16 cellular contexts compared by ENCODE assay signal in genomic region chr17:8366231-8366630, GRCh38. TPM values are rescaled to one million over a fixed set of nuclear protein-coding genes. Genes with fewer than 3 reads are reported as not detected.
DNase-seq lines count a peak whose midpoint lies in the region; ATAC-seq and TF ChIP-seq lines count a peak whose summit lies in the region.
"Had no signal": no experiment of that assay in that cellular context is flagged by ENCODE, and none has a peak within 500 bp of the region (broad histone marks: within the 10 kb centered on the region; RNA-seq: fewer than 3 reads in every experiment).

No MANE protein-coding gene starts in this region.

- H3K4me3 Mint-ChIP-seq in endothelial cell (ENCODE audit: unreplicated experiment): no peak overlapping the region
- H3K4me3 Mint-ChIP-seq in activated T-helper 17 cell treated with anti-CD3 and anti-CD28 coated beads, Interleukin-2, amount 50 U/mL, for 72 hours: no peak overlapping the region
- H3K4me3 Mint-ChIP-seq: activated CD8-positive, alpha-beta T cell treated with anti-CD3 and anti-CD28 coated beads for 36 hours; activated naive CD4-positive, alpha-beta T cell treated with anti-CD3 and anti-CD28 coated beads, Interleukin-2, amount 10 ng/mL, durations not matched to agents 7 days and 5 days; effector memory CD8-positive, alpha-beta T cell; naive thymus-derived CD4-positive, alpha-beta T cell had no signal

- peaks cover 16% of the 10 kb centered on the region for H3K36me3 Mint-ChIP-seq in endothelial cell (ENCODE audit: low read depth, unreplicated experiment)
- peaks cover 25% of the 10 kb centered on the region for H3K36me3 Mint-ChIP-seq in activated T-helper 17 cell treated with anti-CD3 and anti-CD28 coated beads, Interleukin-2, amount 50 U/mL, for 72 hours (ENCODE audit: low read depth)

- no peaks in the 10 kb centered on the region for H3K27me3 ChIP-seq in MG63
- no peaks in the 10 kb centered on the region for H3K27me3 ChIP-seq in lower lobe of right lung (ENCODE audit: low read depth)
- H3K27me3 ChIP-seq: spleen had no signal

- no peaks in the 10 kb centered on the region for H3K9me3 Mint-ChIP-seq in endothelial cell (ENCODE audit: unreplicated experiment)
- no peaks in the 10 kb centered on the region for H3K9me3 Mint-ChIP-seq in activated T-helper 17 cell treated with anti-CD3 and anti-CD28 coated beads, Interleukin-2, amount 50 U/mL, for 72 hours
- H3K9me3 Mint-ChIP-seq: activated CD8-positive, alpha-beta T cell treated with anti-CD3 and anti-CD28 coated beads for 36 hours; activated naive CD4-positive, alpha-beta T cell treated with anti-CD3 and anti-CD28 coated beads, Interleukin-2, amount 10 ng/mL, durations not matched to agents 7 days and 5 days; effector memory CD8-positive, alpha-beta T cell; naive thymus-derived CD4-positive, alpha-beta T cell had no signal

- CTCF ChIA-PET in AG04449 (lab: Yijun Ruan, JAX): interaction anchor here (0.8 to 1.0 kb wide), 3 partner anchors 9 to 18 kb away, joined by 3 to 4 read pairs (median 3); no protein-coding TSS in a partner anchor

- H3K36me3 ChIP-seq in MG63 (peaks cover 5% of the 10 kb centered on the region; the same call in 1 of the 2 replicates), lower lobe of right lung (peaks cover 32% of the 10 kb centered on the region)

- no peaks in the 10 kb centered on the region for H3K9me3 ChIP-seq in MG63
- H3K9me3 ChIP-seq in lower lobe of right lung: no peaks in the 10 kb centered on the region
- H3K9me3 ChIP-seq: spleen had no signal

- H3K4me3 ChIP-seq in AG04449 (ENCODE audit: low read depth, low read length) (no peak overlapping the region), MG63 (no peak overlapping the region), lower lobe of right lung (no peak overlapping the region)
- H3K4me3 ChIP-seq: spleen had no signal

- no peaks in the 10 kb centered on the region for H3K27me3 Mint-ChIP-seq in endothelial cell (ENCODE audit: unreplicated experiment)
- H3K27me3 Mint-ChIP-seq in activated T-helper 17 cell treated with anti-CD3 and anti-CD28 coated beads, Interleukin-2, amount 50 U/mL, for 72 hours: no peaks in the 10 kb centered on the region
- H3K27me3 Mint-ChIP-seq: activated CD8-positive, alpha-beta T cell treated with anti-CD3 and anti-CD28 coated beads for 36 hours; activated naive CD4-positive, alpha-beta T cell treated with anti-CD3 and anti-CD28 coated beads, Interleukin-2, amount 10 ng/mL, durations not matched to agents 7 days and 5 days; effector memory CD8-positive, alpha-beta T cell; naive thymus-derived CD4-positive, alpha-beta T cell had no signal

- H3K4me1 Mint-ChIP-seq in endothelial cell (ENCODE audit: unreplicated experiment): peaks cover 22% of the 10 kb centered on the region
- H3K4me1 Mint-ChIP-seq in activated T-helper 17 cell treated with anti-CD3 and anti-CD28 coated beads, Interleukin-2, amount 50 U/mL, for 72 hours: peaks cover under 1% of the 10 kb centered on the region

- DNase-seq in AG04449 (ENCODE audit: low read depth, low spot score) (peak; percentile 80), MG63 (peak; percentile 90), endothelial cell (ENCODE audit: low spot score) (no peak), lower lobe of right lung (no peak), DMS53 treated with DMSO at 0.1 percent for 48 hours (lab: John Stamatoyannopoulos, UW; ENCODE audit: unreplicated experiment) (no peak), NCI-H1417 treated with DMSO at 0.1 percent for 48 hours (lab: John Stamatoyannopoulos, UW) (no peak)
- no peak for DNase-seq in stimulated activated naive CD4-positive, alpha-beta T cell treated with Interleukin-2 at 50 U/mL for 16 hours (lab: John Stamatoyannopoulos, UW)
- DNase-seq: activated CD8-positive, alpha-beta T cell treated with anti-CD3 and anti-CD28 coated beads for 36 hours; activated naive CD4-positive, alpha-beta T cell treated with anti-CD3 and anti-CD28 coated beads, Interleukin-2, amount 10 ng/mL, durations not matched to agents 7 days and 5 days; effector memory CD8-positive, alpha-beta T cell; naive thymus-derived CD4-positive, alpha-beta T cell; NCI-H1694; spleen had no signal

- peak overlapping the region; percentile 64 for H3K27ac Mint-ChIP-seq in endothelial cell (ENCODE audit: unreplicated experiment)
- no peak overlapping the region for H3K27ac Mint-ChIP-seq in activated T-helper 17 cell treated with anti-CD3 and anti-CD28 coated beads, Interleukin-2, amount 50 U/mL, for 72 hours
- H3K27ac Mint-ChIP-seq: activated CD8-positive, alpha-beta T cell treated with anti-CD3 and anti-CD28 coated beads for 36 hours; activated naive CD4-positive, alpha-beta T cell treated with anti-CD3 and anti-CD28 coated beads, Interleukin-2, amount 10 ng/mL, durations not matched to agents 7 days and 5 days; effector memory CD8-positive, alpha-beta T cell; naive thymus-derived CD4-positive, alpha-beta T cell had no signal

- peak; percentile 63 to 81 for ATAC-seq in lower lobe of right lung
- no peak for ATAC-seq in activated T-helper 17 cell treated with anti-CD3 and anti-CD28 coated beads, Interleukin-2, amount 50 U/mL, for 72 hours (replicated peaks)
- ATAC-seq: activated CD8-positive, alpha-beta T cell treated with anti-CD3 and anti-CD28 coated beads for 36 hours; effector memory CD8-positive, alpha-beta T cell; naive thymus-derived CD4-positive, alpha-beta T cell had no signal

- intact Hi-C loops in lower lobe of right lung (cut with DNase I): no loop called here

- TF ChIP-seq CTCF in AG04449 (IDR thresholded peaks at IDR 0.05; ENCODE audit: insufficient read depth, low read length, missing control alignments) (no peak), endothelial cell (IDR thresholded peaks at IDR 0.05; ENCODE audit: unreplicated experiment) (no peak), lower lobe of right lung (IDR thresholded peaks at IDR 0.05) (no peak)

- H3K4me1 ChIP-seq in lower lobe of right lung: peaks cover 14% of the 10 kb centered on the region

- H3K27ac ChIP-seq in lower lobe of right lung: no peak overlapping the region

- POLR2A ChIA-PET in AG04449 (lab: Yijun Ruan, JAX): interaction anchor here (1.0 kb wide), 1 partner anchor 11 kb away, joined by 3 read pairs; the partner anchor contains the start of gene KRABD2

RNA-seq across cellular contexts. Expression of gene RPL26, which starts 16.8 kb away (rescaled TPM):
- total RNA-seq in MG63 (2014; rRNA removed; shearing (Covaris generic); ENCODE audit: low replicate concordance): 5,040 and 8,050 TPM in 2 replicates
- 1,901 TPM for total RNA-seq in endothelial cell (ENCODE audit: unreplicated experiment)
- 1,194 TPM for total RNA-seq in lower lobe of right lung
- 1,000 to 10,000 TPM; 2,606 to 3,397 TPM for total RNA-seq in activated T-helper 17 cell treated with anti-CD3 and anti-CD28 coated beads, Interleukin-2, amount 50 U/mL, for 72 hours

RNA-seq across cellular contexts. Expression of gene ODF4, which starts 26.6 kb away (rescaled TPM):
- not detected in 2 replicates for total RNA-seq in MG63 (2014; rRNA removed; shearing (Covaris generic); ENCODE audit: low replicate concordance)
- total RNA-seq in endothelial cell (ENCODE audit: unreplicated experiment) (not detected), lower lobe of right lung (not detected)
- not detected for total RNA-seq in activated T-helper 17 cell treated with anti-CD3 and anti-CD28 coated beads, Interleukin-2, amount 50 U/mL, for 72 hours
- total RNA-seq: activated CD8-positive, alpha-beta T cell treated with anti-CD3 and anti-CD28 coated beads for 36 hours; naive thymus-derived CD4-positive, alpha-beta T cell; spleen; T-helper 2 cell treated with Interferon-gamma antibody and Interleukin-4, amounts not matched to agents 100 ng/mL and 5 ng/mL, for 36 hours; urinary bladder had no signal

RNA-seq across cellular contexts. Expression of gene RNF222, which starts 31.4 kb away (rescaled TPM):
- not detected in 2 replicates for total RNA-seq in MG63 (2014; rRNA removed; shearing (Covaris generic); ENCODE audit: low replicate concordance)
- total RNA-seq in endothelial cell (ENCODE audit: unreplicated experiment) (not detected), lower lobe of right lung (not detected)
- under 1 TPM; 0.09 to 0.21 TPM for total RNA-seq in activated T-helper 17 cell treated with anti-CD3 and anti-CD28 coated beads, Interleukin-2, amount 50 U/mL, for 72 hours
- total RNA-seq: spleen, urinary bladder had no signal

RNA-seq across cellular contexts. Expression of gene ARHGEF15, which starts 56.2 kb away (rescaled TPM):
- total RNA-seq in MG63 (2014; rRNA removed; shearing (Covaris generic); ENCODE audit: low replicate concordance): not detected in 2 replicates
- 113 TPM for total RNA-seq in endothelial cell (ENCODE audit: unreplicated experiment)
- total RNA-seq in lower lobe of right lung: 30.3 TPM
- total RNA-seq in activated T-helper 17 cell treated with anti-CD3 and anti-CD28 coated beads, Interleukin-2, amount 50 U/mL, for 72 hours: not detected
- total RNA-seq: activated CD8-positive, alpha-beta T cell treated with anti-CD3 and anti-CD28 coated beads for 36 hours; naive thymus-derived CD4-positive, alpha-beta T cell had no signal

Comparison
In these comparisons a context has a peak if more than half of its experiments do, and no peak if none do; other contexts are left out.
1. DNase-seq: peak in AG04449 (single experiment) and MG63 (single experiment); none in endothelial cell (single experiment), lower lobe of right lung (single experiment), DMS53 treated with DMSO at 0.1 percent for 48 hours (single experiment), NCI-H1417 treated with DMSO at 0.1 percent for 48 hours (single experiment) and stimulated activated naive CD4-positive, alpha-beta T cell treated with Interleukin-2 at 50 U/mL for 16 hours (single experiment).